Comparison of ENCODE assay signal across 9 cellular contexts in genomic region chr2:128196026-128196822, GRCh38.
DNase-seq lines count a peak whose midpoint lies in the region; ATAC-seq and TF ChIP-seq lines count a peak whose summit lies in the region.
"Had no signal": no experiment of that assay in that cellular context is flagged by ENCODE, and none has a peak within 500 bp of the region (broad histone marks: within the 10 kb centered on the region; RNA-seq: fewer than 3 reads in every experiment).

No MANE protein-coding gene starts in this region.

- no peaks in the 10 kb centered on the region for H4K20me1 ChIP-seq in DND-41 (ENCODE audit: insufficient read depth, low read length)

- H3K36me3 ChIP-seq in DND-41 (ENCODE audit: insufficient read depth, low read length) (peaks cover 19% of the 10 kb centered on the region; the same call in 1 of the 2 replicates), HEK293 (ENCODE audit: control insufficient read depth in 2 of 2, insufficient read depth in 1 of 2, low read length in 2 of 2) (peaks cover 0 to 13% of the 10 kb centered on the region in 2 experiments; a peak in 2 of 3 replicates), mucosa of descending colon (ENCODE audit: low read depth) (no peaks in the 10 kb centered on the region), uterus (no peaks in the 10 kb centered on the region), breast epithelium (no peaks in the 10 kb centered on the region), tibial nerve (peaks cover 0 to 20% (median 0%) of the 10 kb centered on the region in 3 donors)

- TF ChIP-seq POLR2A in uterus (IDR thresholded peaks at IDR 0.05) = no peak
- no peak for TF ChIP-seq POLR2A in breast epithelium (IDR thresholded peaks at IDR 0.05)
- TF ChIP-seq POLR2A in tibial nerve (IDR thresholded peaks at IDR 0.05) = no peak

- H3K27ac ChIP-seq in DND-41 (ENCODE audit: low read length) = peak overlapping the region; percentile 48
- H3K27ac ChIP-seq in HEK293 (ENCODE audit: extremely low read depth, low read depth, low read length) = no peak overlapping the region
- H3K27ac ChIP-seq in uterus = no peak overlapping the region
- no peak overlapping the region for H3K27ac ChIP-seq in breast epithelium
- no peak overlapping the region for H3K27ac ChIP-seq in tibial nerve
- H3K27ac ChIP-seq: parathyroid adenoma had no signal

- ATAC-seq in DND-41 (ENCODE audit: insufficient read depth, low read depth) (peak; percentile 32; the same call in 1 of the 3 replicates), mucosa of descending colon (peak; percentile 91)

- peaks cover 19% of the 10 kb centered on the region for H3K4me1 ChIP-seq in DND-41 (ENCODE audit: insufficient read depth, low read length)
- no peaks in the 10 kb centered on the region for H3K4me1 ChIP-seq in HEK293 (ENCODE audit: control insufficient read depth, insufficient read depth, low read length)
- H3K4me1 ChIP-seq in mucosa of descending colon (ENCODE audit: low read depth) = peaks cover 22% of the 10 kb centered on the region
- H3K4me1 ChIP-seq in uterus = no peaks in the 10 kb centered on the region
- H3K4me1 ChIP-seq in breast epithelium = no peaks in the 10 kb centered on the region
- H3K4me1 ChIP-seq in tibial nerve = no peaks in the 10 kb centered on the region
- H3K4me1 ChIP-seq: parathyroid adenoma had no signal

- POLR2A ChIA-PET in HEK293 (lab: Yijun Ruan, JAX) = no interaction called here

- H2AFZ ChIP-seq in DND-41 (ENCODE audit: low read depth, low read length) = no peak overlapping the region
- H2AFZ ChIP-seq: parathyroid adenoma had no signal

- CTCF ChIA-PET in HEK293 (lab: Yijun Ruan, JAX) = interaction anchor here (0.7 kb wide), 1 partner anchor 17 kb away, joined by 6 read pairs; no protein-coding TSS in a partner anchor

- no peaks in the 10 kb centered on the region for H3K27me3 ChIP-seq in DND-41 (ENCODE audit: insufficient read depth, low read length, poor library complexity)
- no peaks in the 10 kb centered on the region for H3K27me3 ChIP-seq in uterus
- H3K27me3 ChIP-seq in breast epithelium = no peaks in the 10 kb centered on the region
- H3K27me3 ChIP-seq in tibial nerve = no peaks in the 10 kb centered on the region

- DNase-seq in DND-41 (no peak), amniotic epithelial cell (ENCODE audit: low read depth) (peak; percentile 53), mucosa of descending colon (peak in 2 of 3 donors; percentile 52 to 67), uterus (no peak), breast epithelium (ENCODE audit: low spot score in 2 of 2) (no peak), tibial nerve (ENCODE audit: low spot score in 2 of 2) (no peak)
- DNase-seq in activated CD4-positive, CD25-positive, alpha-beta regulatory T cell (lab: John Stamatoyannopoulos, UW) = no peak

- no peak for TF ChIP-seq EP300 in tibial nerve (IDR thresholded peaks at IDR 0.05)

- H3K4me2 ChIP-seq in DND-41 (ENCODE audit: insufficient read depth, low read length) = no peak overlapping the region

- no peak for TF ChIP-seq CTCF in DND-41 (IDR thresholded peaks at IDR 0.05; ENCODE audit: borderline replicate concordance, extremely low read depth, low read length, poor library complexity, severe bottlenecking)
- TF ChIP-seq CTCF in HEK293 (tag by site-specific recombination; IDR thresholded peaks at IDR 0.05) = no peak
- no peak for TF ChIP-seq CTCF in mucosa of descending colon (IDR thresholded peaks at IDR 0.05)
- TF ChIP-seq CTCF in uterus (IDR thresholded peaks at IDR 0.05) = no peak
- TF ChIP-seq CTCF in breast epithelium (IDR thresholded peaks at IDR 0.05) = no peak
- no peak for TF ChIP-seq CTCF in tibial nerve (IDR thresholded peaks at IDR 0.05)

- H3K4me3 ChIP-seq in DND-41 (ENCODE audit: low read depth in 1 of 2, low read length in 2 of 2) (no peak overlapping the region), HEK293 (ENCODE audit: low read depth, low read length) (no peak overlapping the region), mucosa of descending colon (no peak overlapping the region), uterus (no peak overlapping the region), breast epithelium (no peak overlapping the region), tibial nerve (no peak overlapping the region)

- H3K79me2 ChIP-seq in DND-41 (ENCODE audit: insufficient read depth, low read length) = no peaks in the 10 kb centered on the region
- H3K79me2 ChIP-seq: parathyroid adenoma had no signal

- H3K9ac ChIP-seq in DND-41 (ENCODE audit: low read depth, low read length) = no peak overlapping the region
- H3K9ac ChIP-seq: parathyroid adenoma had no signal

- 68 to 72% methylated on average over 10 of the region's 10 CpGs for WGBS in tibial nerve, 2 donors

- no peaks in the 10 kb centered on the region for H3K9me3 ChIP-seq in DND-41 (ENCODE audit: insufficient read depth, low read length, severe bottlenecking)
- no peaks in the 10 kb centered on the region for H3K9me3 ChIP-seq in HEK293 (ENCODE audit: control insufficient read depth, insufficient read depth, low read depth, low read length)
- no peaks in the 10 kb centered on the region for H3K9me3 ChIP-seq in mucosa of descending colon
- H3K9me3 ChIP-seq in uterus = no peaks in the 10 kb centered on the region
- H3K9me3 ChIP-seq in breast epithelium = no peaks in the 10 kb centered on the region
- H3K9me3 ChIP-seq in tibial nerve = no peaks in the 10 kb centered on the region

- intact Hi-C loops in mucosa of descending colon (cut with DNase I, micrococcal nuclease) (no loop called here), uterus (cut with DNase I; ENCODE audit: low total_unique reads) (no loop called here), breast epithelium (cut with DNase I; ENCODE audit: low total_unique reads) (no loop called here)

TF ChIP-seq in HEK293, 187 proteins besides CTCF, POLR2A, EP300 and RAD21:
- TF ChIP-seq KLF17 (tag by site-specific recombination; IDR thresholded peaks at IDR 0.05) (no peak), ZNF19 (tag by site-specific recombination; IDR thresholded peaks at IDR 0.05; ENCODE audit: low read depth) (no peak), ZNF488 (tag by site-specific recombination; IDR thresholded peaks at IDR 0.05) (no peak), ZSCAN18 (tag by site-specific recombination; IDR thresholded peaks at IDR 0.05) (no peak), ZBTB48 (tag by site-specific recombination; IDR thresholded peaks at IDR 0.05) (no peak), ZIC2 (tag by site-specific recombination; IDR thresholded peaks at IDR 0.05) (peak; percentile 87), ZNF558 (tag by site-specific recombination; IDR thresholded peaks at IDR 0.05) (no peak), ZNF274 (IDR thresholded peaks at IDR 0.05; ENCODE audit: low read length) (no peak), ZNF274 (tag by site-specific recombination; IDR thresholded peaks at IDR 0.05; ENCODE audit: borderline replicate concordance) (no peak), ZNF654 (tag by site-specific recombination; IDR thresholded peaks at IDR 0.05; ENCODE audit: low read depth) (no peak)

Comparison
In these comparisons a context has a peak if more than half of its experiments do, and no peak if none do; other contexts are left out.
1. DNase-seq: peak in amniotic epithelial cell (single experiment) and mucosa of descending colon (2 of 3); none in DND-41 (single experiment), uterus (0 of 2), breast epithelium (0 of 2), activated CD4-positive, CD25-positive, alpha-beta regulatory T cell (0 of 4) and tibial nerve (0 of 2).